6 cellular contexts compared by ENCODE assay signal in the genomic region with DNA sequence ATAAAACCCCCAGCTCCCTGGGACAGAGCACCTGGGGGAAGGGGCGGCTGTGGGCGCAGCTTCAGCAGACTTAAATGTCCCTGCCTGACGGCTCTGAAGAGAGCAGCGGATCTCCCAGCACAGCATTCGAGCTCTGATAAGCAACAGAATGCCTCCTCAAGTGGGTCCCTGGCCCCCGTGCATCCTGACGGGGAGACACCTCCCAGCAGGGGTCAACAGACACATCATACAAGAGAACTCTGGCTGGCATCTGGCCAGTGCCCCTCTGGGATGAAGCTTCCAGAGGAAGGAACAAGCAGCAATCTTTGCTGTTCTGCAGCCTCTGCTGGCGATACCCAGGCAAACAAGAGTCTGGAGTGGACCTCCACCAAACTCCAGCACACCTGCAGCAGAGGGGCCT. TPM values are rescaled to one million over a fixed set of nuclear protein-coding genes. Genes with fewer than 3 reads are reported as not detected.
"Had no signal": no experiment of that assay in that cellular context is flagged by ENCODE, and none has a peak within 500 bp of the region (broad histone marks: within the 10 kb centered on the region; RNA-seq: fewer than 3 reads in every experiment).

No MANE protein-coding gene starts in this region.

RNA-seq across cellular contexts. Expression of gene SLC6A13, which starts 35.4 kb away (rescaled TPM):
- total RNA-seq: activated CD4-positive, alpha-beta T cell treated with anti-CD3 and anti-CD28 coated beads, Interleukin-2, amount 10 ng/mL, durations not matched to agents 24 days and 14 days; activated CD8-positive, alpha-beta T cell treated with anti-CD3 and anti-CD28 coated beads for 36 hours; activated naive CD4-positive, alpha-beta T cell treated with anti-CD3 and anti-CD28 coated beads for 36 hours; activated naive CD4-positive, alpha-beta T cell treated with anti-CD3 and anti-CD28 coated beads, Interleukin-2, amount 50 U/mL, for 72 hours; body of pancreas had no signal
- polyA plus RNA-seq: aorta had no signal
